ENCODE assay signal across 10 cellular contexts in the genomic region with DNA sequence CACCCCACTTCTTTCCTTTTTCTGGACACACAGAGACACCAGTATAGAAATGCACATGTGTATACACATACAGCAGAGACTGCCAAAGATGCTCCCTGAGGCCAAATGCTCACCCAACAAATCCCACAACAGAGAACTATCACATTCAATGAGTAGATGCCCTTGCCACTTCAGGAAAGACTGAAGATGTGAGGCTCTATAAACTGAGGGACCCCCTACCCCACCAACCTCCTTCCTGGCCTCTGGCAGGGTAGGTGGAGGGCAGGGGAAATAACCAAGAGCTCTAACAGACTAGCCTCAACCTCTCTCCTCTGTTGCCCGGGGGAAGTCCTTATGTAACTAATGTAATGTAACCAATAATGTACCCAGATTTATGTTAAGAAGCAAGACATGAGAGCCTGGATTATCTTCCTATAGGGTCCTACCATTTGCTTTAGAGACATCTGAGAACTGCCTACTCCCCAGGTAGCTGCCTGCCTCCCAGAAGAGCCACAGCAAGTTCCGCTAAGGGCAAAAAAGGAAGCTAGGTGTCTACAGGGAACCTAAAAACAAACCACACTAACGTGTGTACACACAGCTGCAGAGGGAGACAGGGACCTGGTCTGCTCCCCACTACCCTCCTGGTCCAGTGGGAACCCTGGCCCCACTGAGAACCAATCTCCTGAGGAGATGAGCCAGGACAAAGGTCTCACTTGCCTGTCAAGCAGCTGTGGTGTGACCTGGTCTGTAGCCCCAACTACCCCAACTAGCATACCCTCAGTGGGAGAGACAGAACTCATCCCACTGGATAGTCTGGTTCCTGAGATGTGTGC. TPM values are rescaled to one million over a fixed set of nuclear protein-coding genes. Genes with fewer than 3 reads are reported as not detected.
DNase-seq lines count a peak whose midpoint lies in the region; ATAC-seq, FAIRE-seq and TF ChIP-seq lines count a peak whose summit lies in the region.
"Had no signal": no experiment of that assay in that cellular context is flagged by ENCODE, and none has a peak within 500 bp of the region (broad histone marks: within the 10 kb centered on the region; RNA-seq: fewer than 3 reads in every experiment).

No MANE protein-coding gene starts in this region.

- intact Hi-C loops in activated naive CD4-positive, alpha-beta T cell treated with anti-CD3 and anti-CD28 coated beads for 36 hours (cut with micrococcal nuclease): loop anchor here (10.0 kb wide), 1 partner anchor 325 kb away; a partner anchor contains a TSS
- intact Hi-C loops in K562 (cut with micrococcal nuclease): loop anchor here (5.0 kb wide), 1 partner anchor 137 kb away; a partner anchor contains a TSS
- intact Hi-C loops in stomach (cut with DNase I; ENCODE audit: low total_unique reads): no loop called here

- POLR2A ChIA-PET in K562 (lab: Yijun Ruan, JAX): interaction anchor here (0.6 to 1.2 kb wide), 4 partner anchors 18 to 173 kb away, joined by 3 to 11 read pairs (median 3); a partner anchor contains a TSS

- CTCF ChIA-PET in activated naive CD4-positive, alpha-beta T cell treated with anti-CD3 and anti-CD28 coated beads for 36 hours (lab: Charles Lee): interaction anchor here (0.6 to 8.6 kb wide), 8 partner anchors 9 to 191 kb away, joined by 3 to 42 read pairs (median 4); a partner anchor contains a TSS
- CTCF ChIA-PET in K562 (lab: Yijun Ruan, JAX; ENCODE audit: low intra/inter-chr PET ratio): no interaction called here

- H3K27me3 ChIP-seq in Peyer's patch (no peaks in the 10 kb centered on the region), K562 (ENCODE audit: control insufficient read depth in 2 of 2, insufficient read depth in 2 of 2, low read length in 2 of 2) (no peaks in the 10 kb centered on the region), stomach (no peaks in the 10 kb centered on the region)

- TF ChIP-seq POLR2A in Peyer's patch (IDR thresholded peaks at IDR 0.05): no peak
- no peak for TF ChIP-seq POLR2A in K562 (conservative IDR thresholded peaks at IDR 0.05)
- TF ChIP-seq POLR2A in stomach (IDR thresholded peaks at IDR 0.05): no peak

- 46% methylated on average over 3 of the region's 3 CpGs for WGBS in K562 (ENCODE audit: insufficient coverage, low coverage, missing lambda C conversion rate)
- 57 to 74% (median 60%) methylated on average over 2 to 3 of the region's 3 CpGs for WGBS in stomach, 5 donors

- no peak for TF ChIP-seq RAD21 in K562 (CRISPR knock-in tag; conservative IDR thresholded peaks at IDR 0.05 in 1 of 2, IDR thresholded peaks at IDR 0.05 in 1 of 2)

- H3K4me3 ChIP-seq in Peyer's patch (peak overlapping the region in 1 of 4 donors; percentile 1), K562 (no peak overlapping the region), stomach (no peak overlapping the region)

- H3K27me3 Mint-ChIP-seq in activated naive CD4-positive, alpha-beta T cell treated with anti-CD3 and anti-CD28 coated beads for 36 hours (ENCODE audit: low read depth): no peaks in the 10 kb centered on the region

- H3K27ac Mint-ChIP-seq in activated naive CD4-positive, alpha-beta T cell treated with anti-CD3 and anti-CD28 coated beads for 36 hours: peak overlapping the region; percentile 100

- BruUV-seq in K562 (replicated peaks; lab: Mats Ljungman, UMichigan): no TSS peak

- no peak for TF ChIP-seq EP300 in K562 (IDR thresholded peaks at IDR 0.05; ENCODE audit: low read length)
- no peak for TF ChIP-seq EP300 in stomach (IDR thresholded peaks at IDR 0.05)

- no peak for TF ChIP-seq CTCF in Peyer's patch (IDR thresholded peaks at IDR 0.05)
- no peak for TF ChIP-seq CTCF in K562 (IDR thresholded peaks at IDR 0.05 in 2 of 3, conservative IDR thresholded peaks at IDR 0.05 in 1 of 3; ENCODE audit: insufficient read depth in 2 of 3, low read depth in 1 of 3, low read length in 3 of 3)
- TF ChIP-seq CTCF in stomach (IDR thresholded peaks at IDR 0.05): no peak

- FAIRE-seq in K562 (lab: Jason Lieb, UNC): no peak

- H3K4me2 ChIP-seq in K562 (ENCODE audit: insufficient read depth, low read length): peak overlapping the region; percentile 30

- H3K4me3 Mint-ChIP-seq in activated naive CD4-positive, alpha-beta T cell treated with anti-CD3 and anti-CD28 coated beads for 36 hours: peak overlapping the region; percentile 52

- H4K20me1 ChIP-seq in K562 (replicated peaks; ENCODE audit: control insufficient read depth, insufficient read depth, low read length): no peaks in the 10 kb centered on the region

- peaks cover 0 to 25% (median 14%) of the 10 kb centered on the region in 4 donors for H3K4me1 ChIP-seq in Peyer's patch
- peaks cover 65 to 84% of the 10 kb centered on the region in 2 experiments for H3K4me1 ChIP-seq in K562 (replicated peaks in 1 of 2; ENCODE audit: control insufficient read depth in 2 of 2, insufficient read depth in 2 of 2, low read length in 2 of 2)
- H3K4me1 ChIP-seq in stomach: peaks cover 0 to 61% (median 42%) of the 10 kb centered on the region in 4 donors

- peaks cover 0 to 5% (median 0%) of the 10 kb centered on the region in 3 donors for H3K36me3 ChIP-seq in Peyer's patch
- peaks cover 68% of the 10 kb centered on the region for H3K36me3 ChIP-seq in K562 (ENCODE audit: control insufficient read depth, insufficient read depth, low read length)
- peaks cover 0 to 30% (median 22%) of the 10 kb centered on the region in 4 donors for H3K36me3 ChIP-seq in stomach

- no peaks in the 10 kb centered on the region for H3K9me3 Mint-ChIP-seq in activated naive CD4-positive, alpha-beta T cell treated with anti-CD3 and anti-CD28 coated beads for 36 hours

- H3K9me3 ChIP-seq in Peyer's patch: no peaks in the 10 kb centered on the region
- no peaks in the 10 kb centered on the region for H3K9me3 ChIP-seq in K562 (replicated peaks; ENCODE audit: control insufficient read depth, insufficient read depth, low read depth, low read length)
- H3K9me3 ChIP-seq in stomach: no peaks in the 10 kb centered on the region

- ATAC-seq in K562: no peak
- no peak for ATAC-seq in GM21526 (IDR thresholded peaks at IDR 0.05; ENCODE audit: low FRiP score, unreplicated experiment)
- ATAC-seq in GM18511 (IDR thresholded peaks at IDR 0.05; ENCODE audit: unreplicated experiment): no peak

- in situ Hi-C loops in K562 (cut with MboI): no loop called here

- H3K4me1 Mint-ChIP-seq in activated naive CD4-positive, alpha-beta T cell treated with anti-CD3 and anti-CD28 coated beads for 36 hours (ENCODE audit: low read depth): peaks cover 88% of the 10 kb centered on the region

- H3K27ac ChIP-seq in Peyer's patch (peak overlapping the region; percentile 74 to 84 (median 76)), K562 (ENCODE audit: extremely low read depth, low read depth, low read length) (peak overlapping the region; percentile 91), stomach (peak overlapping the region; percentile 3 to 65 (median 48))
- H3K27ac ChIP-seq: VCaP had no signal

- peak; percentile 35 for DNase-seq in activated naive CD4-positive, alpha-beta T cell treated with anti-CD3 and anti-CD28 coated beads for 36 hours
- DNase-seq in activated naive CD4-positive, alpha-beta T cell (lab: John Stamatoyannopoulos, UW): no peak
- peak in 2 of 3 donors; percentile 61 to 71 for DNase-seq in Peyer's patch
- no peak for DNase-seq in K562 (ENCODE audit: extremely low read depth in 1 of 4, low spot score in 3 of 4)
- no peak for DNase-seq in stomach
- no peak for DNase-seq in SKM-1 (lab: John Stamatoyannopoulos, UW; ENCODE audit: unreplicated experiment)
- DNase-seq: occipital lobe had no signal

- no peak overlapping the region for H2AFZ ChIP-seq in K562 (ENCODE audit: low read depth, low read length)

- peaks cover 96% of the 10 kb centered on the region for H3K79me2 ChIP-seq in K562 (ENCODE audit: control insufficient read depth, insufficient read depth, low read length)

- H3K9me1 ChIP-seq in K562 (ENCODE audit: control insufficient read depth, insufficient read depth, low read length): no peaks in the 10 kb centered on the region

- peak overlapping the region; percentile 65 to 69; a peak in 3 of 4 replicates for H3K9ac ChIP-seq in K562 (ENCODE audit: insufficient read depth in 1 of 2, low read depth in 2 of 2, low read length in 2 of 2)

- peaks cover 54% of the 10 kb centered on the region for H3K36me3 Mint-ChIP-seq in activated naive CD4-positive, alpha-beta T cell treated with anti-CD3 and anti-CD28 coated beads for 36 hours (ENCODE audit: low read depth)

RNA-seq across cellular contexts. Expression of a gene that starts 17.8 kb away (rescaled TPM):
- total RNA-seq in activated naive CD4-positive, alpha-beta T cell treated with anti-CD3 and anti-CD28 coated beads for 36 hours: 10 to 100 TPM; 69.1 to 70.5 TPM
- total RNA-seq in Peyer's patch: 10 to 100 TPM; 49.7 to 79.2 (median 71.0) TPM
- 120 and 216 TPM in 2 replicates for total RNA-seq in K562 (2011; cell fraction: chromatin; rRNA removed; ENCODE audit: low replicate concordance)
- total RNA-seq in K562 (2011; cell fraction: nucleolus; rRNA removed): 104 TPM in 2 replicates
- total RNA-seq in K562 (2011; cell fraction: nucleoplasm; rRNA removed): 75.4 and 94.3 TPM in 2 replicates
- 59.0 and 62.6 TPM in 2 replicates for total RNA-seq in K562 (2014; rRNA removed)
- total RNA-seq in K562 (2014; rRNA removed; fragmentation: Illumina TruSeq; extraction: Trizol): 34.1 and 37.5 TPM in 2 replicates
- 38.3 and 38.7 TPM in 2 replicates for total RNA-seq in K562 (2015; rRNA removed; fragmentation: Illumina TruSeq; extraction: Trizol)
- total RNA-seq in K562 (2021): 87.0 and 93.0 TPM in 2 replicates
- polyA plus RNA-seq in K562 (2011; rRNA removed): 97.4 and 102 TPM in 2 replicates
- 65.4 and 83.9 TPM in 2 replicates for polyA plus RNA-seq in K562 (2011; cell fraction: cytosol; rRNA removed)
- polyA plus RNA-seq in K562 (2011; cell fraction: nucleus; rRNA removed): 206 and 253 TPM in 2 replicates
- polyA plus RNA-seq in K562 (2012): 78.2 and 87.9 TPM in 2 replicates
- 86.9 and 99.8 TPM in 2 replicates for polyA plus RNA-seq in K562 (2014; fragmentation: Illumina TruSeq; extraction: Trizol)
- polyA plus RNA-seq in K562 (2014; fragmentation: Nextera tagmentation; extraction: Ambion mirVana): 1 to 10 TPM; 3.6 to 5.5 TPM
- 80.4 and 87.7 TPM in 2 replicates for polyA plus RNA-seq in K562 (2014; rRNA removed)
- polyA minus RNA-seq in K562 (2011; rRNA and poly(A)+ RNA removed): 73.1 and 111 TPM in 2 replicates
- 52.2 and 59.6 TPM in 2 replicates for polyA minus RNA-seq in K562 (2011; cell fraction: cytosol; rRNA and poly(A)+ RNA removed)
- 25.6 and 31.1 TPM in 2 replicates for polyA minus RNA-seq in K562 (2011; cell fraction: nucleus; rRNA and poly(A)+ RNA removed)
- total RNA-seq in stomach: 100 to 1,000 TPM in 1 of 5 donors, 10 to 100 TPM in 4; 16.1 to 163 (median 18.1) TPM
- 10 to 100 TPM; 23.0 to 26.4 (median 25.5) TPM for polyA plus RNA-seq in stomach

RNA-seq across cellular contexts. Expression of a gene that starts 20.8 kb away (rescaled TPM):
- 100 to 1,000 TPM; 634 to 648 TPM for total RNA-seq in activated naive CD4-positive, alpha-beta T cell treated with anti-CD3 and anti-CD28 coated beads for 36 hours
- total RNA-seq in Peyer's patch (10 to 100 TPM; 17.3 to 24.8 (median 19.1) TPM), K562 (2014; rRNA removed) (110 and 140 TPM in 2 replicates), K562 (2014; rRNA removed; fragmentation: Illumina TruSeq; extraction: Trizol) (101 and 103 TPM in 2 replicates), K562 (2015; rRNA removed; fragmentation: Illumina TruSeq; extraction: Trizol) (104 and 108 TPM in 2 replicates), K562 (2021) (138 and 147 TPM in 2 replicates), stomach (10 to 100 TPM in 2 of 5 donors, 1 to 10 TPM in 3; 1.2 to 33.2 (median 9.6) TPM)
- 237 and 416 TPM in 2 replicates for total RNA-seq in K562 (2011; cell fraction: chromatin; rRNA removed; ENCODE audit: low replicate concordance)
- 275 and 304 TPM in 2 replicates for total RNA-seq in K562 (2011; cell fraction: nucleolus; rRNA removed)
- 289 and 300 TPM in 2 replicates for total RNA-seq in K562 (2011; cell fraction: nucleoplasm; rRNA removed)
- polyA plus RNA-seq in K562 (2011; rRNA removed) (161 and 197 TPM in 2 replicates), K562 (2014; fragmentation: Illumina TruSeq; extraction: Trizol) (187 and 191 TPM in 2 replicates), K562 (2014; fragmentation: Nextera tagmentation; extraction: Ambion mirVana) (10 to 100 TPM; 67.6 to 91.4 TPM), K562 (2014; rRNA removed) (101 and 102 TPM in 2 replicates), stomach (10 to 100 TPM in 2 of 3 donors, 1 to 10 TPM in 1; 7.3 to 12.7 (median 10.3) TPM)
- polyA plus RNA-seq in K562 (2011; cell fraction: cytosol; rRNA removed): 177 and 205 TPM in 2 replicates
- polyA plus RNA-seq in K562 (2011; cell fraction: nucleus; rRNA removed): 230 and 303 TPM in 2 replicates
- 122 and 192 TPM in 2 replicates for polyA plus RNA-seq in K562 (2012)
- 101 and 109 TPM in 2 replicates for polyA minus RNA-seq in K562 (2011; rRNA and poly(A)+ RNA removed)
- 72.5 and 90.1 TPM in 2 replicates for polyA minus RNA-seq in K562 (2011; cell fraction: cytosol; rRNA and poly(A)+ RNA removed)
- polyA minus RNA-seq in K562 (2011; cell fraction: nucleus; rRNA and poly(A)+ RNA removed): 79.4 and 90.6 TPM in 2 replicates

RNA-seq across cellular contexts. Expression of a gene that starts 28.2 kb away (rescaled TPM):
- 10 to 100 TPM; 23.9 to 26.7 TPM for total RNA-seq in activated naive CD4-positive, alpha-beta T cell treated with anti-CD3 and anti-CD28 coated beads for 36 hours
- total RNA-seq in Peyer's patch: 10 to 100 TPM; 14.0 to 43.3 (median 21.5) TPM
- 43.4 and 77.8 TPM in 2 replicates for total RNA-seq in K562 (2011; cell fraction: chromatin; rRNA removed; ENCODE audit: low replicate concordance)
- 85.0 and 85.7 TPM in 2 replicates for total RNA-seq in K562 (2011; cell fraction: nucleolus; rRNA removed)
- 78.3 and 79.2 TPM in 2 replicates for total RNA-seq in K562 (2011; cell fraction: nucleoplasm; rRNA removed)
- total RNA-seq in K562 (2014; rRNA removed): 18.0 and 22.3 TPM in 2 replicates
- total RNA-seq in K562 (2014; rRNA removed; fragmentation: Illumina TruSeq; extraction: Trizol): 19.6 and 19.8 TPM in 2 replicates
- 19.2 and 20.0 TPM in 2 replicates for total RNA-seq in K562 (2015; rRNA removed; fragmentation: Illumina TruSeq; extraction: Trizol)
- total RNA-seq in K562 (2021): 32.3 and 38.9 TPM in 2 replicates
- polyA plus RNA-seq in K562 (2011; rRNA removed): 37.4 and 59.3 TPM in 2 replicates
- polyA plus RNA-seq in K562 (2011; cell fraction: cytosol; rRNA removed): 99.1 and 114 TPM in 2 replicates
- polyA plus RNA-seq in K562 (2011; cell fraction: nucleus; rRNA removed): 79.9 and 86.5 TPM in 2 replicates
- 27.7 and 32.6 TPM in 2 replicates for polyA plus RNA-seq in K562 (2012)
- 37.6 and 42.6 TPM in 2 replicates for polyA plus RNA-seq in K562 (2014; fragmentation: Illumina TruSeq; extraction: Trizol)
- 1 to 10 TPM; 3.3 to 5.2 TPM for polyA plus RNA-seq in K562 (2014; fragmentation: Nextera tagmentation; extraction: Ambion mirVana)
- polyA plus RNA-seq in K562 (2014; rRNA removed): 32.3 and 36.5 TPM in 2 replicates
- 32.1 and 45.8 TPM in 2 replicates for polyA minus RNA-seq in K562 (2011; rRNA and poly(A)+ RNA removed)
- 25.4 and 31.9 TPM in 2 replicates for polyA minus RNA-seq in K562 (2011; cell fraction: cytosol; rRNA and poly(A)+ RNA removed)
- polyA minus RNA-seq in K562 (2011; cell fraction: nucleus; rRNA and poly(A)+ RNA removed): 12.7 and 17.7 TPM in 2 replicates
- 10 to 100 TPM in 3 of 5 donors, 1 to 10 TPM in 1, not detected in 1; 4.3 to 25.4 (median 14.5) TPM for total RNA-seq in stomach
- 10 to 100 TPM in 1 of 3 donors, 1 to 10 TPM in 2; 6.9 to 12.3 (median 10.0) TPM for polyA plus RNA-seq in stomach

RNA-seq across cellular contexts. Expression of a gene that starts 32.0 kb away (rescaled TPM):
- 1 to 10 TPM; 2.1 to 2.7 TPM for total RNA-seq in activated naive CD4-positive, alpha-beta T cell treated with anti-CD3 and anti-CD28 coated beads for 36 hours
- total RNA-seq in Peyer's patch (1 to 10 TPM in 3 of 4 donors, under 1 TPM in 1; 0.35 to 5.8 (median 1.7) TPM), K562 (2014; rRNA removed) (0.20 TPM in 1 of 2 replicates, not detected in the other), K562 (2014; rRNA removed; fragmentation: Illumina TruSeq; extraction: Trizol) (0.16 and 0.22 TPM in 2 replicates), K562 (2015; rRNA removed; fragmentation: Illumina TruSeq; extraction: Trizol) (0.19 and 0.36 TPM in 2 replicates), K562 (2021) (0.75 and 0.83 TPM in 2 replicates), stomach (1 to 10 TPM in 1 of 5 donors, under 1 TPM in 1, not detected in 3; 0.45 to 2.4 TPM)
- 6.1 and 10.2 TPM in 2 replicates for total RNA-seq in K562 (2011; cell fraction: chromatin; rRNA removed; ENCODE audit: low replicate concordance)
- total RNA-seq in K562 (2011; cell fraction: nucleolus; rRNA removed): 3.3 and 3.7 TPM in 2 replicates
- 4.0 and 5.6 TPM in 2 replicates for total RNA-seq in K562 (2011; cell fraction: nucleoplasm; rRNA removed)
- polyA plus RNA-seq in K562 (2011; rRNA removed) (0.42 and 0.72 TPM in 2 replicates), K562 (2014; fragmentation: Illumina TruSeq; extraction: Trizol) (0.78 and 0.83 TPM in 2 replicates), K562 (2014; fragmentation: Nextera tagmentation; extraction: Ambion mirVana) (under 1 TPM; 0.06 to 0.14 TPM), K562 (2014; rRNA removed) (0.39 and 0.60 TPM in 2 replicates), stomach (under 1 TPM; 0.15 to 0.68 (median 0.19) TPM)
- polyA plus RNA-seq in K562 (2011; cell fraction: cytosol; rRNA removed): 0.31 and 0.49 TPM in 2 replicates
- 5.4 and 6.7 TPM in 2 replicates for polyA plus RNA-seq in K562 (2011; cell fraction: nucleus; rRNA removed)
- polyA plus RNA-seq in K562 (2012): 0.76 and 3.4 TPM in 2 replicates
- 0.32 and 0.51 TPM in 2 replicates for polyA minus RNA-seq in K562 (2011; rRNA and poly(A)+ RNA removed)
- polyA minus RNA-seq in K562 (2011; cell fraction: cytosol; rRNA and poly(A)+ RNA removed): 0.48 TPM in 1 of 2 replicates, not detected in the other
- 0.67 and 1.00 TPM in 2 replicates for polyA minus RNA-seq in K562 (2011; cell fraction: nucleus; rRNA and poly(A)+ RNA removed)

RNA-seq across cellular contexts. Expression of a gene that starts 41.9 kb away (rescaled TPM):
- total RNA-seq in activated naive CD4-positive, alpha-beta T cell treated with anti-CD3 and anti-CD28 coated beads for 36 hours: 10 to 100 TPM; 86.8 to 94.5 TPM
- total RNA-seq in Peyer's patch: 10 to 100 TPM; 63.3 to 86.6 (median 70.1) TPM
- 76.7 and 135 TPM in 2 replicates for total RNA-seq in K562 (2011; cell fraction: chromatin; rRNA removed; ENCODE audit: low replicate concordance)
- 111 and 112 TPM in 2 replicates for total RNA-seq in K562 (2011; cell fraction: nucleolus; rRNA removed)
- total RNA-seq in K562 (2011; cell fraction: nucleoplasm; rRNA removed): 85.1 and 93.2 TPM in 2 replicates
- 255 and 262 TPM in 2 replicates for total RNA-seq in K562 (2014; rRNA removed)
- 64.7 and 75.4 TPM in 2 replicates for total RNA-seq in K562 (2014; rRNA removed; fragmentation: Illumina TruSeq; extraction: Trizol)
- total RNA-seq in K562 (2015; rRNA removed; fragmentation: Illumina TruSeq; extraction: Trizol): 112 and 113 TPM in 2 replicates
- 182 and 197 TPM in 2 replicates for total RNA-seq in K562 (2021)
- 72.8 and 81.5 TPM in 2 replicates for polyA plus RNA-seq in K562 (2011; rRNA removed)
- 93.1 and 155 TPM in 2 replicates for polyA plus RNA-seq in K562 (2011; cell fraction: cytosol; rRNA removed)
- 195 and 239 TPM in 2 replicates for polyA plus RNA-seq in K562 (2011; cell fraction: nucleus; rRNA removed)
- polyA plus RNA-seq in K562 (2012): 178 and 226 TPM in 2 replicates
- 227 and 228 TPM in 2 replicates for polyA plus RNA-seq in K562 (2014; fragmentation: Illumina TruSeq; extraction: Trizol)
- 10 to 100 TPM; 41.3 to 77.0 TPM for polyA plus RNA-seq in K562 (2014; fragmentation: Nextera tagmentation; extraction: Ambion mirVana)
- polyA plus RNA-seq in K562 (2014; rRNA removed): 172 and 186 TPM in 2 replicates
- polyA minus RNA-seq in K562 (2011; rRNA and poly(A)+ RNA removed): 50.6 and 77.1 TPM in 2 replicates
- 89.3 and 96.8 TPM in 2 replicates for polyA minus RNA-seq in K562 (2011; cell fraction: cytosol; rRNA and poly(A)+ RNA removed)
- 30.7 and 37.7 TPM in 2 replicates for polyA minus RNA-seq in K562 (2011; cell fraction: nucleus; rRNA and poly(A)+ RNA removed)
- total RNA-seq in stomach: 100 to 1,000 TPM in 1 of 5 donors, 10 to 100 TPM in 3, 1 to 10 TPM in 1; 4.7 to 148 (median 58.9) TPM
- polyA plus RNA-seq in stomach: 100 to 1,000 TPM; 106 to 133 (median 118) TPM

Comparison
In these comparisons a context has a peak if more than half of its experiments do, and no peak if none do; other contexts are left out.
1. DNase-seq: peak in activated naive CD4-positive, alpha-beta T cell treated with anti-CD3 and anti-CD28 coated beads for 36 hours (single experiment) and Peyer's patch (2 of 3); none in activated naive CD4-positive, alpha-beta T cell (0 of 4), K562 (0 of 4), stomach (single experiment) and SKM-1 (single experiment).
2. Peak in every context shown above with its lines, with median percentiles within 50 percentile points of each other: H3K27ac ChIP-seq.